In the genomic region with DNA sequence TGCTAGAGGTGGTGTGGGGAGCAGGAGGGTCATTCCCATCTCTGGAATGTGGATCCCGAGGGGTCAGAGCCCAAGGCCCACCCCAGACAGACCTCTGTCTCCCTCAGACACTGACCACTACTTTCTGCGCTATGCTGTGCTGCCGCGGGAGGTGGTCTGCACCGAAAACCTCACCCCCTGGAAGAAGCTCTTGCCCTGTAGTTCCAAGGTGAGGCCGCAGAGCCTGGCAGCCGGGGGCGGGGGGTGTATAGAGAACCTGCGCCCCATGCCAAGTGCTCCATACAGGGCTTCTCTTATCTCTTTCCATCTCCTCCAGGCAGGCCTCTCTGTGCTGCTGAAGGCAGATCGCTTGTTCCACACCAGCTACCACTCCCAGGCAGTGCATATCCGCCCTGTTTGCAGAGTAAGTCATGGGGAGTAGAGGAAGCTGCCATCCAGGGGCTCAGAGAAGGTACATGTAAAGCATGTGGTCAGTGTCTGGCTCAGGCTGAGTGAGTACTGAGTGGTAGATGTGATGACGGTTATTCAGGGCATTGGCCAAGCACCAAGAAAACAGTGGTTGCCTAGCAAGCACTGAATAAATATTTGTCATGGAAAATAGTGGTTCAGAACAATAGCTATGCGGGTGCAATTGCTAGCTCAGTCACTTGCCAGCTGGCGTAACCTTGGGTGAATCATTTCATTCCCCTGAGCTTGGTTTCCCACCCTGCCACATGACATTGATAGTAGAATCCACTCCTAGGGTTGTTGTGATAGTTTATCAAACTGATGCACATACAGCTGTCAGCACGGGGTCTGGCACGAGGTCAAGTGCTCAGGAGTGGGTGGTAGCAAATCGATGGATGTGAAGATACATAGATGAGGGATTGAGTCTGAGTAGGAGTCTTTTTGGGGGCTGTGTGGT, we compare ENCODE assay signal across 1 cellular context.
TF ChIP-seq lines count a peak whose summit lies in the region.

No MANE protein-coding gene starts in this region.

TF ChIP-seq in GM23338, 12 proteins besides CTCF, POLR2A, EP300 and RAD21 (continued from another document):
- TF ChIP-seq, protein P1, sequence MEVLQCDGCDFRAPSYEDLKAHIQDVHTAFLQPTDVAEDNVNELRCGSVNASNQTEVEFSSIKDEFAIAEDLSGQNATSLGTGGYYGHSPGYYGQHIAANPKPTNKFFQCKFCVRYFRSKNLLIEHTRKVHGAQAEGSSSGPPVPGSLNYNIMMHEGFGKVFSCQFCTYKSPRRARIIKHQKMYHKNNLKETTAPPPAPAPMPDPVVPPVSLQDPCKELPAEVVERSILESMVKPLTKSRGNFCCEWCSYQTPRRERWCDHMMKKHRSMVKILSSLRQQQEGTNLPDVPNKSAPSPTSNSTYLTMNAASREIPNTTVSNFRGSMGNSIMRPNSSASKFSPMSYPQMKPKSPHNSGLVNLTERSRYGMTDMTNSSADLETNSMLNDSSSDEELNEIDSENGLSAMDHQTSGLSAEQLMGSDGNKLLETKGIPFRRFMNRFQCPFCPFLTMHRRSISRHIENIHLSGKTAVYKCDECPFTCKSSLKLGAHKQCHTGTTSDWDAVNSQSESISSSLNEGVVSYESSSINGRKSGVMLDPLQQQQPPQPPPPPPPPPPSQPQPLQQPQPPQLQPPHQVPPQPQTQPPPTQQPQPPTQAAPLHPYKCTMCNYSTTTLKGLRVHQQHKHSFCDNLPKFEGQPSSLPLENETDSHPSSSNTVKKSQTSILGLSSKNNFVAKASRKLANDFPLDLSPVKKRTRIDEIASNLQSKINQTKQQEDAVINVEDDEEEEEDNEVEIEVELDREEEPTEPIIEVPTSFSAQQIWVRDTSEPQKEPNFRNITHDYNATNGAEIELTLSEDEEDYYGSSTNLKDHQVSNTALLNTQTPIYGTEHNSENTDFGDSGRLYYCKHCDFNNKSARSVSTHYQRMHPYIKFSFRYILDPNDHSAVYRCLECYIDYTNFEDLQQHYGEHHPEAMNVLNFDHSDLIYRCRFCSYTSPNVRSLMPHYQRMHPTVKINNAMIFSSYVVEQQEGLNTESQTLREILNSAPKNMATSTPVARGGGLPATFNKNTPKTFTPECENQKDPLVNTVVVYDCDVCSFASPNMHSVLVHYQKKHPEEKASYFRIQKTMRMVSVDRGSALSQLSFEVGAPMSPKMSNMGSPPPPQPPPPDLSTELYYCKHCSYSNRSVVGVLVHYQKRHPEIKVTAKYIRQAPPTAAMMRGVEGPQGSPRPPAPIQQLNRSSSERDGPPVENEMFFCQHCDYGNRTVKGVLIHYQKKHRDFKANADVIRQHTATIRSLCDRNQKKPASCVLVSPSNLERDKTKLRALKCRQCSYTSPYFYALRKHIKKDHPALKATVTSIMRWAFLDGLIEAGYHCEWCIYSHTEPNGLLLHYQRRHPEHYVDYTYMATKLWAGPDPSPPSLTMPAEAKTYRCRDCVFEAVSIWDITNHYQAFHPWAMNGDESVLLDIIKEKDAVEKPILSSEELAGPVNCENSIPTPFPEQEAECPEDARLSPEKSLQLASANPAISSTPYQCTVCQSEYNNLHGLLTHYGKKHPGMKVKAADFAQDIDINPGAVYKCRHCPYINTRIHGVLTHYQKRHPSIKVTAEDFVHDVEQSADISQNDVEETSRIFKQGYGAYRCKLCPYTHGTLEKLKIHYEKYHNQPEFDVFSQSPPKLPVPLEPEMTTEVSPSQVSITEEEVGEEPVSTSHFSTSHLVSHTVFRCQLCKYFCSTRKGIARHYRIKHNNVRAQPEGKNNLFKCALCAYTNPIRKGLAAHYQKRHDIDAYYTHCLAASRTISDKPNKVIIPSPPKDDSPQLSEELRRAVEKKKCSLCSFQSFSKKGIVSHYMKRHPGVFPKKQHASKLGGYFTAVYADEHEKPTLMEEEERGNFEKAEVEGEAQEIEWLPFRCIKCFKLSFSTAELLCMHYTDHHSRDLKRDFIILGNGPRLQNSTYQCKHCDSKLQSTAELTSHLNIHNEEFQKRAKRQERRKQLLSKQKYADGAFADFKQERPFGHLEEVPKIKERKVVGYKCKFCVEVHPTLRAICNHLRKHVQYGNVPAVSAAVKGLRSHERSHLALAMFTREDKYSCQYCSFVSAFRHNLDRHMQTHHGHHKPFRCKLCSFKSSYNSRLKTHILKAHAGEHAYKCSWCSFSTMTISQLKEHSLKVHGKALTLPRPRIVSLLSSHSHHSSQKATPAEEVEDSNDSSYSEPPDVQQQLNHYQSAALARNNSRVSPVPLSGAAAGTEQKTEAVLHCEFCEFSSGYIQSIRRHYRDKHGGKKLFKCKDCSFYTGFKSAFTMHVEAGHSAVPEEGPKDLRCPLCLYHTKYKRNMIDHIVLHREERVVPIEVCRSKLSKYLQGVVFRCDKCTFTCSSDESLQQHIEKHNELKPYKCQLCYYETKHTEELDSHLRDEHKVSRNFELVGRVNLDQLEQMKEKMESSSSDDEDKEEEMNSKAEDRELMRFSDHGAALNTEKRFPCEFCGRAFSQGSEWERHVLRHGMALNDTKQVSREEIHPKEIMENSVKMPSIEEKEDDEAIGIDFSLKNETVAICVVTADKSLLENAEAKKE (CRISPR knock-in tag; IDR thresholded peaks at IDR 0.05) = no peak
